ENCODE assay signal across 16 cellular contexts in the genomic region with DNA sequence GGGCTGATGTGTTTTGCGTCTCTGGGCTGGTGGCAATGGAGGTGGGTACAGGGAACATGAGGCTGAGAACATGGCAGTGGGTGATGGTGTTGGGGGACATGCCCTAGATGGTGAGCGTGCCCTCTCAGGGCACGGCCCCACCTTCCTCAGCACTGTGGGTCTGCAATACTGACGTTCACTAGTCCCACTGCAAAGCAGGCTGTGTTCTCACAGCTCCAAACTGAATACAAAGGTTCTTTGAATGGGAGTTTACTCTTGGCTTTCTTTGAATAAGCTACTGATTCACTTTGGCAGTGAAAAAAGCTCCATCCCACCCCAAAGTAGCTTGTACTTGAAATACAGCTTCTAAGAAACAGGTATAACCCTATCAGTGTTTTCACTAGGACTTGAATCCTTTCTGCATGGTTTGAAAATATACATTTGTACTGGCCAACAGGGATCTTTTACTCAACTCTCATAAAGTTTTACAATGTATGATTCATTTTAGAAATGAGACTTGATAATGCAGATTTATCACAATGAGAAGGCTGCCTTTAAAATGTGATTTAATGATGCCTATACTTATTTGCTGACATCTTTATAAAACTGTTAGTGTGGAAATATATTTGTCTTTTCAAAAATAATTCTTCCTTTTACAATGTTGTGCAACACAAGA.
"Had no signal": no experiment of that assay in that cellular context is flagged by ENCODE, and none has a peak within 500 bp of the region (broad histone marks: within the 10 kb centered on the region; RNA-seq: fewer than 3 reads in every experiment).

No MANE protein-coding gene starts in this region.

- H3K27me3 Mint-ChIP-seq: activated CD8-positive, alpha-beta memory T cell treated with anti-CD3 and anti-CD28 coated beads, Interleukin-2, amount 10 ng/mL, durations not matched to agents 7 days and 5 days; activated naive CD8-positive, alpha-beta T cell; activated T-cell treated with anti-CD3 and anti-CD28 coated beads, Interleukin-2, amount 50 U/mL, for 24 hours; stimulated activated naive CD8-positive, alpha-beta T cell treated with anti-CD3 and anti-CD28 coated beads, Interleukin-15, amount 100 ng/mL, for 72 hours had no signal

- H3K9me3 Mint-ChIP-seq: activated T-cell treated with anti-CD3 and anti-CD28 coated beads, Interleukin-2, amount 50 U/mL, for 24 hours; neural crest cell; stimulated activated naive CD8-positive, alpha-beta T cell treated with anti-CD3 and anti-CD28 coated beads, Interleukin-15, amount 100 ng/mL, for 72 hours had no signal

- DNase-seq: activated CD4-positive, alpha-beta T cell treated with anti-CD3 and anti-CD28 coated beads for 1 hour; activated CD4-positive, alpha-beta T cell treated with anti-CD3 and anti-CD28 coated beads, Interleukin-2, amount 50 U/mL, for 48 hours; activated CD8-positive, alpha-beta memory T cell treated with anti-CD3 and anti-CD28 coated beads, Interleukin-2, amount 10 ng/mL, durations not matched to agents 7 days and 5 days; activated effector memory CD4-positive, alpha-beta T cell treated with anti-CD3 and anti-CD28 coated beads, Interleukin-2, amount 50 U/mL, for 16 hours; activated T-cell treated with anti-CD3 and anti-CD28 coated beads, Interleukin-2, amount 50 U/mL, for 24 hours; effector CD8-positive, alpha-beta T cell; pancreas; stimulated activated CD4-positive, alpha-beta T cell treated with anti-CD3 and anti-CD28 coated beads, Interleukin-4, amount 100 ng/mL, for 4 hours; stimulated activated naive CD8-positive, alpha-beta T cell treated with anti-CD3 and anti-CD28 coated beads, Interleukin-15, amount 100 ng/mL, for 72 hours; thyroid gland; uterus had no signal

- H3K4me1 Mint-ChIP-seq: activated CD8-positive, alpha-beta memory T cell treated with anti-CD3 and anti-CD28 coated beads, Interleukin-2, amount 10 ng/mL, durations not matched to agents 7 days and 5 days; stimulated activated naive CD8-positive, alpha-beta T cell treated with anti-CD3 and anti-CD28 coated beads, Interleukin-15, amount 100 ng/mL, for 72 hours had no signal

- H3K27ac ChIP-seq: ascending aorta, gastroesophageal sphincter, pancreas, skin epidermis, thyroid gland, uterus had no signal

- ATAC-seq: activated CD8-positive, alpha-beta memory T cell treated with anti-CD3 and anti-CD28 coated beads, Interleukin-2, amount 10 ng/mL, durations not matched to agents 7 days and 5 days; gastroesophageal sphincter; pancreas; stimulated activated naive CD8-positive, alpha-beta T cell treated with anti-CD3 and anti-CD28 coated beads, Interleukin-15, amount 100 ng/mL, for 72 hours had no signal

- H3K27me3 ChIP-seq: ascending aorta, gastroesophageal sphincter, pancreas, thyroid gland, uterus had no signal

- H3K4me3 Mint-ChIP-seq: activated CD8-positive, alpha-beta memory T cell treated with anti-CD3 and anti-CD28 coated beads, Interleukin-2, amount 10 ng/mL, durations not matched to agents 7 days and 5 days; activated naive CD8-positive, alpha-beta T cell; activated T-cell treated with anti-CD3 and anti-CD28 coated beads, Interleukin-2, amount 50 U/mL, for 24 hours; neural crest cell; stimulated activated naive CD8-positive, alpha-beta T cell treated with anti-CD3 and anti-CD28 coated beads, Interleukin-15, amount 100 ng/mL, for 72 hours had no signal

- H3K36me3 Mint-ChIP-seq: activated CD8-positive, alpha-beta memory T cell treated with anti-CD3 and anti-CD28 coated beads, Interleukin-2, amount 10 ng/mL, durations not matched to agents 7 days and 5 days had no signal

- H3K27ac Mint-ChIP-seq: activated CD8-positive, alpha-beta memory T cell treated with anti-CD3 and anti-CD28 coated beads, Interleukin-2, amount 10 ng/mL, durations not matched to agents 7 days and 5 days; activated naive CD8-positive, alpha-beta T cell; activated T-cell treated with anti-CD3 and anti-CD28 coated beads, Interleukin-2, amount 50 U/mL, for 24 hours; stimulated activated naive CD8-positive, alpha-beta T cell treated with anti-CD3 and anti-CD28 coated beads, Interleukin-15, amount 100 ng/mL, for 72 hours had no signal
